ENCODE assay signal across 9 cellular contexts in the genomic region with DNA sequence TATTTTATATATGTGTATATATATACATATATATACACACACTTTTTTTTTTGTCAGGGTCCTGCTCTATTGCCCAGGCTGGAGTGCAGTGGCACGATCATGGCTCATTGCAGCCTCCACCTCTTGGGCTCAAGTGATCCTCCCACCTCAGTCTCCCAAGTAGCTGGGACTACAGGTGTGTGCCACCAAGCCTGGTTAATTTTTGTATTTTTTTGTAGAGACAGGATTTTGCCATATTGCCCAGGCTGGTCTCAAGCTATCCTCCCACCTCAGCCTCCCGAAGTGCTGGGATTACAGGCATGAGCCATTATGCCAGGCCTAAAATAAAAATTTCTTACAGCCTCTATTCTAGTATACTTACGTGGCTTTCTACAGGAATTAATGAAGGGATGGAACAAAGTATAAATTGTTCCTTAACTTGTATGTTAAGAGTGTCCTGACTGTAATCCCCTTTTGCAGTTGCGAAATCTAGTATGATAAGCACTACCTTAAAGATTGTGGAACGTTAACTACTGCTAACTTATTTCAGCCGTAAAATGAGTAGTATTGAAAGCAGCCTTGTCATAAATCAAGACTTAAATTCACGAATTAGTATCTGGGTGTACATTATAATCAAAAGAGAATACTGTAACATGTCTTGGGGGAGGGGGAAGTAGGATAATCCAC. TPM values are rescaled to one million over a fixed set of nuclear protein-coding genes. Genes with fewer than 3 reads are reported as not detected.
A peak's percentile ranks its signal among the peaks of the same experiment; 100 is the strongest.
DNase-seq lines count a peak whose midpoint lies in the region; ATAC-seq, FAIRE-seq and TF ChIP-seq lines count a peak whose summit lies in the region.
"Had no signal": no experiment of that assay in that cellular context is flagged by ENCODE, and none has a peak within 500 bp of the region (broad histone marks: within the 10 kb centered on the region; RNA-seq: fewer than 3 reads in every experiment).

No MANE protein-coding gene starts in this region.

- peak overlapping the region; percentile 98 for H3K27ac Mint-ChIP-seq in memory B cell

- H3K4me1 Mint-ChIP-seq in memory B cell, result peaks cover 26% of the 10 kb centered on the region

- H3K9me3 ChIP-seq in right atrium auricular region (no peaks in the 10 kb centered on the region), adipocyte (ENCODE audit: control insufficient read depth, low read length) (no peaks in the 10 kb centered on the region)

- TF ChIP-seq CTCF in right atrium auricular region (IDR thresholded peaks at IDR 0.05), result no peak

- H3K27me3 Mint-ChIP-seq in memory B cell, result no peaks in the 10 kb centered on the region

- H3K4me3 ChIP-seq in right atrium auricular region, result no peak overlapping the region
- peak overlapping the region; percentile 97 for H3K4me3 ChIP-seq in adipocyte (ENCODE audit: low read length)
- H3K4me3 ChIP-seq in H7 (ENCODE audit: insufficient read depth, low read depth, low read length), result no peak overlapping the region

- intact Hi-C loops in left cardiac atrium (cut with DNase I), result no loop called here

- H3K27me3 ChIP-seq in right atrium auricular region (no peaks in the 10 kb centered on the region), adipocyte (replicated peaks; ENCODE audit: control insufficient read depth, insufficient read depth, low read length) (no peaks in the 10 kb centered on the region), H7 (ENCODE audit: control insufficient read depth, insufficient read depth, low read length) (no peaks in the 10 kb centered on the region)

- no peaks in the 10 kb centered on the region for H3K9me3 Mint-ChIP-seq in memory B cell

- DNase-seq in right atrium auricular region (ENCODE audit: low spot score), result no peak
- no peak for DNase-seq in left cardiac atrium
- peak; percentile 18 for DNase-seq in adipocyte (ENCODE audit: low read depth)
- DNase-seq in memory B cell (ENCODE audit: low spot score in 2 of 2), result no peak
- no peak for DNase-seq in DMS153 (lab: John Stamatoyannopoulos, UW)
- DNase-seq in germinal center (ENCODE audit: low spot score), result no peak
- no peak for DNase-seq in H7
- DNase-seq in GM19239 (ENCODE audit: insufficient read length, low spot score), result no peak

- peaks cover 5% of the 10 kb centered on the region for H3K36me3 Mint-ChIP-seq in memory B cell

- no peaks in the 10 kb centered on the region for H3K36me3 ChIP-seq in right atrium auricular region
- peaks cover 3% of the 10 kb centered on the region for H3K36me3 ChIP-seq in adipocyte (ENCODE audit: control insufficient read depth, insufficient read depth, low read length, severe bottlenecking)
- no peaks in the 10 kb centered on the region for H3K36me3 ChIP-seq in H7 (replicated peaks; ENCODE audit: control insufficient read depth, insufficient read depth, low read length)

- no peak overlapping the region for H3K9ac ChIP-seq in adipocyte (ENCODE audit: low read length)

- ATAC-seq in left cardiac atrium, result no peak
- ATAC-seq in memory B cell (ENCODE audit: low read depth), result no peak

- peak overlapping the region; percentile 91 to 92 for H3K27ac ChIP-seq in right atrium auricular region
- H3K27ac ChIP-seq: VCaP had no signal

- H3K4me1 ChIP-seq in right atrium auricular region, result peaks cover 0 to 39% of the 10 kb centered on the region in 2 donors
- peaks cover 10% of the 10 kb centered on the region for H3K4me1 ChIP-seq in adipocyte (ENCODE audit: control insufficient read depth, insufficient read depth, low read length)

- H3K4me3 Mint-ChIP-seq in memory B cell, result peak overlapping the region; percentile 58

- no peak for FAIRE-seq in GM19239 (lab: Jason Lieb, UNC)

RNA-seq across cellular contexts. Expression of gene TRAF6, which starts 2.1 kb away (rescaled TPM):
- total RNA-seq in right atrium auricular region, result 10 to 100 TPM in 1 of 2 donors, 1 to 10 TPM in 1; 10.0 to 10.7 TPM
- 10 to 100 TPM in 1 of 2 donors, 1 to 10 TPM in 1; 9.7 to 13.1 TPM for total RNA-seq in left cardiac atrium
- total RNA-seq in H7 (2014; rRNA removed; shearing (Covaris generic)), result 6.0 and 6.9 TPM in 2 replicates

RNA-seq across cellular contexts. Expression of gene RAG1, which starts 59.9 kb away (rescaled TPM):
- total RNA-seq in right atrium auricular region (1 to 10 TPM in 1 of 2 donors, under 1 TPM in 1; 0.41 to 1.5 TPM), left cardiac atrium (1 to 10 TPM in 1 of 2 donors, under 1 TPM in 1; 0.65 to 1.1 TPM)
- total RNA-seq in H7 (2014; rRNA removed; shearing (Covaris generic)), result 0.66 and 1.1 TPM in 2 replicates
